Comparison of ENCODE assay signal across 1 cellular context in genomic region chr12:49489154-49489553, GRCh38.
TF ChIP-seq lines count a peak whose summit lies in the region.

No MANE protein-coding gene starts in this region.

TF ChIP-seq in GM23338, 12 proteins besides CTCF, POLR2A, EP300 and RAD21:
- no peak for TF ChIP-seq ZNF462 (CRISPR knock-in tag; IDR thresholded peaks at IDR 0.05)
- no peak for TF ChIP-seq ZNF331 (CRISPR knock-in tag; IDR thresholded peaks at IDR 0.05; ENCODE audit: low read depth)
- no peak for TF ChIP-seq EZH2 (IDR thresholded peaks at IDR 0.05; ENCODE audit: low read depth, unreplicated experiment)
- TF ChIP-seq POLR2AphosphoS5 (IDR thresholded peaks at IDR 0.05; ENCODE audit: low read depth) = no peak
- TF ChIP-seq ZNF114 (CRISPR knock-in tag; IDR thresholded peaks at IDR 0.05) = no peak
- TF ChIP-seq JUNB (IDR thresholded peaks at IDR 0.05; ENCODE audit: unreplicated experiment) = no peak
